8 cellular contexts compared by ENCODE assay signal in genomic region chr9:133956520-133957076, GRCh38. TPM values are rescaled to one million over a fixed set of nuclear protein-coding genes. Genes with fewer than 3 reads are reported as not detected.
DNase-seq lines count a peak whose midpoint lies in the region; ATAC-seq and TF ChIP-seq lines count a peak whose summit lies in the region.

No MANE protein-coding gene starts in this region.

- TF ChIP-seq EP300 in tibial nerve (IDR thresholded peaks at IDR 0.05): peak in 1 of 2 donors; percentile 70

- peak overlapping the region in 1 of 4 donors; percentile 2 for H3K4me3 ChIP-seq in tibial nerve

- peak overlapping the region; percentile 43 for H3K27ac Mint-ChIP-seq in activated CD4-positive, alpha-beta T cell treated with anti-CD3 and anti-CD28 coated beads, Interleukin-2, amount 10 ng/mL, durations not matched to agents 7 days and 5 days

- 14 to 24% methylated on average over 12 to 14 of the region's 14 CpGs for WGBS in tibial nerve, 2 donors

- H3K27ac ChIP-seq in tibial nerve: peak overlapping the region; percentile 9 to 73 (median 58)

- CTCF ChIA-PET in activated CD4-positive, alpha-beta T cell treated with anti-CD3 and anti-CD28 coated beads, Interleukin-2, amount 10 ng/mL, durations not matched to agents 7 days and 5 days (lab: Charles Lee): no interaction called here

- H3K27me3 ChIP-seq in tibial nerve: no peaks in the 10 kb centered on the region

- H3K4me3 Mint-ChIP-seq in activated CD4-positive, alpha-beta T cell treated with anti-CD3 and anti-CD28 coated beads, Interleukin-2, amount 10 ng/mL, durations not matched to agents 7 days and 5 days: no peak overlapping the region

- H3K36me3 ChIP-seq in tibial nerve: no peaks in the 10 kb centered on the region

- TF ChIP-seq POLR2A in tibial nerve (IDR thresholded peaks at IDR 0.05): no peak

- no peaks in the 10 kb centered on the region for H3K27me3 Mint-ChIP-seq in activated CD4-positive, alpha-beta T cell treated with anti-CD3 and anti-CD28 coated beads, Interleukin-2, amount 10 ng/mL, durations not matched to agents 7 days and 5 days

- peaks cover 0 to 68% (median 43%) of the 10 kb centered on the region in 4 donors for H3K4me1 ChIP-seq in tibial nerve

- DNase-seq in activated CD4-positive, alpha-beta T cell treated with anti-CD3 and anti-CD28 coated beads, Interleukin-2, amount 10 ng/mL, durations not matched to agents 7 days and 5 days: no peak
- DNase-seq in activated CD4-positive, alpha-beta T cell treated with anti-CD3 and anti-CD28 coated beads, Interleukin-2, amount 50 U/mL, for 4 hours: no peak
- DNase-seq in astrocyte of the hippocampus (ENCODE audit: low read depth, low spot score) (peak; percentile 69), kidney tubule cell (ENCODE audit: low spot score) (peak; percentile 40), tibial nerve (ENCODE audit: low spot score in 2 of 2) (no peak), NAMALWA (ENCODE audit: low spot score) (no peak), nucleus accumbens (lab: John Stamatoyannopoulos, UW) (no peak)

- H3K9me3 Mint-ChIP-seq in activated CD4-positive, alpha-beta T cell treated with anti-CD3 and anti-CD28 coated beads, Interleukin-2, amount 10 ng/mL, durations not matched to agents 7 days and 5 days: no peaks in the 10 kb centered on the region

- ATAC-seq in HG03520 (IDR thresholded peaks at IDR 0.05; ENCODE audit: unreplicated experiment): no peak

- TF ChIP-seq CTCF in tibial nerve (IDR thresholded peaks at IDR 0.05): no peak

- peaks cover 18% of the 10 kb centered on the region for H3K4me1 Mint-ChIP-seq in activated CD4-positive, alpha-beta T cell treated with anti-CD3 and anti-CD28 coated beads, Interleukin-2, amount 10 ng/mL, durations not matched to agents 7 days and 5 days

- POLR2A ChIA-PET in activated CD4-positive, alpha-beta T cell treated with anti-CD3 and anti-CD28 coated beads, Interleukin-2, amount 10 ng/mL, durations not matched to agents 7 days and 5 days (lab: Charles Lee): no interaction called here

- H3K9me3 ChIP-seq in tibial nerve: no peaks in the 10 kb centered on the region

- H3K36me3 Mint-ChIP-seq in activated CD4-positive, alpha-beta T cell treated with anti-CD3 and anti-CD28 coated beads, Interleukin-2, amount 10 ng/mL, durations not matched to agents 7 days and 5 days (ENCODE audit: low read depth): no peaks in the 10 kb centered on the region

RNA-seq across cellular contexts. Expression of gene VAV2, which starts 35.5 kb away (rescaled TPM):
- total RNA-seq in activated CD4-positive, alpha-beta T cell treated with anti-CD3 and anti-CD28 coated beads, Interleukin-2, amount 10 ng/mL, durations not matched to agents 7 days and 5 days: 1 to 10 TPM; 6.2 TPM
- 10 to 100 TPM; 10.3 to 20.1 (median 13.1) TPM for total RNA-seq in tibial nerve

Comparison
In these comparisons a context has a peak if more than half of its experiments do, and no peak if none do; other contexts are left out.
1. DNase-seq: peak in astrocyte of the hippocampus (single experiment) and kidney tubule cell (single experiment); none in activated CD4-positive, alpha-beta T cell treated with anti-CD3 and anti-CD28 coated beads, Interleukin-2, amount 10 ng/mL, durations not matched to agents 7 days and 5 days (single experiment), activated CD4-positive, alpha-beta T cell treated with anti-CD3 and anti-CD28 coated beads, Interleukin-2, amount 50 U/mL, for 4 hours (0 of 2), tibial nerve (0 of 2), NAMALWA (single experiment) and nucleus accumbens (0 of 56).